Comparison of ENCODE assay signal across 20 cellular contexts in the genomic region with DNA sequence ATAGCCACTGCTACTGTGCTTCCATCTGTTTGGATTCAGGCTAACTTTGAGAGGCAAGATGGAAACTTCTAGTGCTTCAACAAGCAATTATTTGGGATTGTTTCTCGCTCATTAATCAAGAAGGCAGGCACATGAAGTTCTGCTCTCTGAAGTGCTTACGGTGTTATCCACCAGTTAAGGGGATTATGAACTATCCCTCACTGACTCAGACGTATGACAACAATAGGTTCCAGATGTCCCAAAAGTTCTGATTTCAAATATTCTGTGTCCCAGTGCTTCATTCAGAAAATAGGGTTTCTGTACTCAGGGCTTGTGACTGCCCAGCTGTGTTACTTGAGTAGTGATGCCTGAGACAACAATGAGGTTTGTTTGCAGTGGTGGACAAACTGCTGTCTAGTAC.
"Had no signal": no experiment of that assay in that cellular context is flagged by ENCODE, and none has a peak within 500 bp of the region (broad histone marks: within the 10 kb centered on the region; RNA-seq: fewer than 3 reads in every experiment).

No MANE protein-coding gene starts in this region.

- H3K27ac Mint-ChIP-seq: naive thymus-derived CD4-positive, alpha-beta T cell; stimulated activated memory B cell treated with anti-CD40 and anti-IgM and Interleukin-4, amounts not matched to agents 10 μg/mL and 1 μg/mL and 100 μg/mL, for 72 hours; stimulated activated naive CD8-positive, alpha-beta T cell treated with anti-CD3 and anti-CD28 coated beads, Interleukin-15, Interleukin-2, amounts not matched to agents 100 ng/mL and 50 ng/mL, for 24 hours had no signal

- DNase-seq: effector memory CD4-positive, alpha-beta T cell; heart right ventricle; hypothalamus; kidney glomerular epithelial cell; mammary epithelial cell; naive thymus-derived CD4-positive, alpha-beta T cell; posterior cingulate gyrus; spleen; stimulated activated CD4-positive, alpha-beta T cell treated with anti-CD3 and anti-CD28 coated beads, Interleukin-15, amount 100 ng/mL, for 24 hours; stimulated activated CD4-positive, alpha-beta T cell treated with anti-CD3 and anti-CD28 coated beads, Interleukin-1b, Interleukin-23, amount 100 ng/mL, for 48 hours; stimulated activated CD4-positive, alpha-beta T cell treated with anti-CD3 and anti-CD28 coated beads, Interleukin-4, amount 100 ng/mL, for 24 hours; tibial artery; upper lobe of left lung had no signal

- H3K4me1 Mint-ChIP-seq: stimulated activated memory B cell treated with anti-CD40 and anti-IgM and Interleukin-4, amounts not matched to agents 10 μg/mL and 1 μg/mL and 100 μg/mL, for 72 hours had no signal

- H3K27me3 ChIP-seq: esophagus muscularis mucosa, heart right ventricle, neutrophil, spleen, tibial artery, upper lobe of left lung, vagina had no signal

- H3K4me1 ChIP-seq: esophagus muscularis mucosa, heart right ventricle, spleen, tibial artery, upper lobe of left lung, vagina had no signal

- H3K4me3 ChIP-seq: esophagus muscularis mucosa, heart right ventricle, spleen, tibial artery, upper lobe of left lung, vagina had no signal

- H3K27me3 Mint-ChIP-seq: stimulated activated naive CD8-positive, alpha-beta T cell treated with anti-CD3 and anti-CD28 coated beads, Interleukin-15, Interleukin-2, amounts not matched to agents 100 ng/mL and 50 ng/mL, for 24 hours had no signal

- H3K4me3 Mint-ChIP-seq: naive thymus-derived CD4-positive, alpha-beta T cell; stimulated activated memory B cell treated with anti-CD40 and anti-IgM and Interleukin-4, amounts not matched to agents 10 μg/mL and 1 μg/mL and 100 μg/mL, for 72 hours; stimulated activated naive CD8-positive, alpha-beta T cell treated with anti-CD3 and anti-CD28 coated beads, Interleukin-15, Interleukin-2, amounts not matched to agents 100 ng/mL and 50 ng/mL, for 24 hours had no signal

- H3K36me3 ChIP-seq: esophagus muscularis mucosa, heart right ventricle, neutrophil, spleen, tibial artery, upper lobe of left lung, vagina had no signal

- H3K27ac ChIP-seq: epithelial cell of prostate, esophagus muscularis mucosa, heart right ventricle, neutrophil, spleen, tibial artery, upper lobe of left lung, vagina had no signal

- ATAC-seq: heart right ventricle; naive thymus-derived CD4-positive, alpha-beta T cell; sciatic nerve; stimulated activated memory B cell treated with anti-CD40 and anti-IgM and Interleukin-4, amounts not matched to agents 10 μg/mL and 1 μg/mL and 100 μg/mL, for 72 hours had no signal

- H3K36me3 Mint-ChIP-seq: stimulated activated memory B cell treated with anti-CD40 and anti-IgM and Interleukin-4, amounts not matched to agents 10 μg/mL and 1 μg/mL and 100 μg/mL, for 72 hours had no signal
